8 cellular contexts compared by ENCODE assay signal in genomic region chr14:52315355-52315718, GRCh38. TPM values are rescaled to one million over a fixed set of nuclear protein-coding genes. Genes with fewer than 3 reads are reported as not detected.
DNase-seq lines count a peak whose midpoint lies in the region; ATAC-seq and FAIRE-seq lines count a peak whose summit lies in the region.
"Had no signal": no experiment of that assay in that cellular context is flagged by ENCODE, and none has a peak within 500 bp of the region (broad histone marks: within the 10 kb centered on the region; RNA-seq: fewer than 3 reads in every experiment).

No MANE protein-coding gene starts in this region.

- peak; percentile 4 for ATAC-seq in HG03045 (IDR thresholded peaks at IDR 0.05; ENCODE audit: unreplicated experiment)

- H3K4me1 Mint-ChIP-seq in activated T-helper 1 cell treated with anti-CD3 and anti-CD28 coated beads, Interleukin-12 subunit alpha, Interleukin-12 subunit beta, Interleukin-2, Interleukin-4 antibody, amounts not matched to agents 30 ng/mL and 10 ng/mL and 1 ng/mL, durations not matched to agents 14 hours and 24 hours and 36 hours (ENCODE audit: low read depth), result peaks cover 73% of the 10 kb centered on the region
- H3K4me1 Mint-ChIP-seq in stimulated activated naive CD8-positive, alpha-beta T cell treated with anti-CD3 and anti-CD28 coated beads, Interleukin-15, Interleukin-2, amounts not matched to agents 100 ng/mL and 50 ng/mL, for 24 hours (ENCODE audit: low read depth), result peaks cover 94% of the 10 kb centered on the region

- H3K27ac Mint-ChIP-seq in activated T-helper 1 cell treated with anti-CD3 and anti-CD28 coated beads, Interleukin-12 subunit alpha, Interleukin-12 subunit beta, Interleukin-2, Interleukin-4 antibody, amounts not matched to agents 30 ng/mL and 10 ng/mL and 1 ng/mL, durations not matched to agents 14 hours and 24 hours and 36 hours, result peak overlapping the region; percentile 99
- H3K27ac Mint-ChIP-seq in stimulated activated naive CD8-positive, alpha-beta T cell treated with anti-CD3 and anti-CD28 coated beads, Interleukin-15, Interleukin-2, amounts not matched to agents 100 ng/mL and 50 ng/mL, for 24 hours, result peak overlapping the region; percentile 87

- peaks cover 63% of the 10 kb centered on the region for H3K36me3 Mint-ChIP-seq in activated T-helper 1 cell treated with anti-CD3 and anti-CD28 coated beads, Interleukin-12 subunit alpha, Interleukin-12 subunit beta, Interleukin-2, Interleukin-4 antibody, amounts not matched to agents 30 ng/mL and 10 ng/mL and 1 ng/mL, durations not matched to agents 14 hours and 24 hours and 36 hours (ENCODE audit: low read depth)
- H3K36me3 Mint-ChIP-seq in stimulated activated naive CD8-positive, alpha-beta T cell treated with anti-CD3 and anti-CD28 coated beads, Interleukin-15, Interleukin-2, amounts not matched to agents 100 ng/mL and 50 ng/mL, for 24 hours (ENCODE audit: low read depth), result peaks cover 31% of the 10 kb centered on the region

- H3K9me3 ChIP-seq in iPS-15b (ENCODE audit: control insufficient read depth, insufficient read depth, low read length), result no peaks in the 10 kb centered on the region

- H3K4me3 Mint-ChIP-seq in activated T-helper 1 cell treated with anti-CD3 and anti-CD28 coated beads, Interleukin-12 subunit alpha, Interleukin-12 subunit beta, Interleukin-2, Interleukin-4 antibody, amounts not matched to agents 30 ng/mL and 10 ng/mL and 1 ng/mL, durations not matched to agents 14 hours and 24 hours and 36 hours, result peak overlapping the region; percentile 98
- H3K4me3 Mint-ChIP-seq in stimulated activated naive CD8-positive, alpha-beta T cell treated with anti-CD3 and anti-CD28 coated beads, Interleukin-15, Interleukin-2, amounts not matched to agents 100 ng/mL and 50 ng/mL, for 24 hours, result peak overlapping the region; percentile 91

- no peak for FAIRE-seq in urothelium cell line (lab: Jason Lieb, UNC)
- FAIRE-seq: bronchial epithelial cell had no signal

- H3K4me3 ChIP-seq in iPS-15b (ENCODE audit: low read depth, low read length), result peak overlapping the region; percentile 78

- peaks cover 78% of the 10 kb centered on the region for H3K27me3 ChIP-seq in iPS-15b (ENCODE audit: control insufficient read depth, insufficient read depth, low read length)

- DNase-seq in activated T-helper 1 cell treated with anti-CD3 and anti-CD28 coated beads, Interleukin-12 subunit alpha, Interleukin-12 subunit beta, Interleukin-2, Interleukin-4 antibody, amounts not matched to agents 30 ng/mL and 10 ng/mL and 1 ng/mL, durations not matched to agents 14 hours and 24 hours and 36 hours (ENCODE audit: low spot score), result no peak
- DNase-seq in AG08395 (ENCODE audit: low spot score) (no peak), urothelium cell line (ENCODE audit: low spot score) (no peak), ecto neural progenitor cell (ENCODE audit: low spot score) (no peak)

- H3K36me3 ChIP-seq in iPS-15b (ENCODE audit: control insufficient read depth, insufficient read depth, low read length), result no peaks in the 10 kb centered on the region

- H3K27me3 Mint-ChIP-seq in activated T-helper 1 cell treated with anti-CD3 and anti-CD28 coated beads, Interleukin-12 subunit alpha, Interleukin-12 subunit beta, Interleukin-2, Interleukin-4 antibody, amounts not matched to agents 30 ng/mL and 10 ng/mL and 1 ng/mL, durations not matched to agents 14 hours and 24 hours and 36 hours (ENCODE audit: insufficient read depth), result peaks cover 1% of the 10 kb centered on the region
- peaks cover 20% of the 10 kb centered on the region for H3K27me3 Mint-ChIP-seq in stimulated activated naive CD8-positive, alpha-beta T cell treated with anti-CD3 and anti-CD28 coated beads, Interleukin-15, Interleukin-2, amounts not matched to agents 100 ng/mL and 50 ng/mL, for 24 hours

- H3K9me3 Mint-ChIP-seq in activated T-helper 1 cell treated with anti-CD3 and anti-CD28 coated beads, Interleukin-12 subunit alpha, Interleukin-12 subunit beta, Interleukin-2, Interleukin-4 antibody, amounts not matched to agents 30 ng/mL and 10 ng/mL and 1 ng/mL, durations not matched to agents 14 hours and 24 hours and 36 hours, result no peaks in the 10 kb centered on the region
- peaks cover 8% of the 10 kb centered on the region for H3K9me3 Mint-ChIP-seq in stimulated activated naive CD8-positive, alpha-beta T cell treated with anti-CD3 and anti-CD28 coated beads, Interleukin-15, Interleukin-2, amounts not matched to agents 100 ng/mL and 50 ng/mL, for 24 hours

- intact Hi-C loops in activated T-helper 1 cell treated with anti-CD3 and anti-CD28 coated beads, Interleukin-12 subunit alpha, Interleukin-12 subunit beta, Interleukin-2, Interleukin-4 antibody, amounts not matched to agents 30 ng/mL and 10 ng/mL and 1 ng/mL, durations not matched to agents 14 hours and 24 hours and 36 hours (cut with micrococcal nuclease), result loop anchor here (10.0 kb wide), 3 partner anchors 379 to 879 kb away; partner anchors contain the start of gene ERO1A

- H3K4me1 ChIP-seq in iPS-15b (ENCODE audit: control insufficient read depth, insufficient read depth, low read length), result peaks cover 5% of the 10 kb centered on the region

- H3K9ac ChIP-seq in iPS-15b (ENCODE audit: low read depth, low read length), result no peak overlapping the region

RNA-seq across cellular contexts. Expression of gene PTGER2, which starts 1.2 kb away (rescaled TPM):
- total RNA-seq in activated T-helper 1 cell treated with anti-CD3 and anti-CD28 coated beads, Interleukin-12 subunit alpha, Interleukin-12 subunit beta, Interleukin-2, Interleukin-4 antibody, amounts not matched to agents 30 ng/mL and 10 ng/mL and 1 ng/mL, durations not matched to agents 14 hours and 24 hours and 36 hours, result 67.4 and 67.9 TPM in 2 replicates

RNA-seq across cellular contexts. Expression of gene PTGDR, which starts 47.8 kb away (rescaled TPM):
- not detected in 2 replicates for total RNA-seq in activated T-helper 1 cell treated with anti-CD3 and anti-CD28 coated beads, Interleukin-12 subunit alpha, Interleukin-12 subunit beta, Interleukin-2, Interleukin-4 antibody, amounts not matched to agents 30 ng/mL and 10 ng/mL and 1 ng/mL, durations not matched to agents 14 hours and 24 hours and 36 hours
- total RNA-seq: bronchial epithelial cell had no signal
